1 cellular context compared by ENCODE assay signal in the genomic region with DNA sequence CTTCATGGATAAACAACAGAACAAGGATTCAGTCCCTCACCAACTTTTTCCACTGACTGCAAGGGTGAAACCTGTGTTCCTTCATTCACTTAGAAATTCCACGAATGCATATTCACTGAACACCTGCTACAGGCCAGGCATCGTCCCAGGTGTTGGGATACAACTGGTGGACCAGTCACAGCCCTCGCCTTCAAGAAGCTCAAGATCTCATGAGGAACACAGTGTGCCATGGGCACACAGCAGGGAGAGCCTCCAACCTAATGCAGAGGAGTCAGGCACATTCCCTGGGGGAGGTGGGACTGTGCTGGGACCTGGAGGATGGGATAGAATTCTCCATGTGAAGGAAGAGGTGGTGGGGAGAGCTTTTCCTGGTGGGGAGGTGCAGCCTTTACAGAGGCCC.
TF ChIP-seq lines count a peak whose summit lies in the region.

No MANE protein-coding gene starts in this region.

TF ChIP-seq in H1, 55 proteins besides CTCF, POLR2A, EP300 and RAD21:
- TF ChIP-seq, protein P1, sequence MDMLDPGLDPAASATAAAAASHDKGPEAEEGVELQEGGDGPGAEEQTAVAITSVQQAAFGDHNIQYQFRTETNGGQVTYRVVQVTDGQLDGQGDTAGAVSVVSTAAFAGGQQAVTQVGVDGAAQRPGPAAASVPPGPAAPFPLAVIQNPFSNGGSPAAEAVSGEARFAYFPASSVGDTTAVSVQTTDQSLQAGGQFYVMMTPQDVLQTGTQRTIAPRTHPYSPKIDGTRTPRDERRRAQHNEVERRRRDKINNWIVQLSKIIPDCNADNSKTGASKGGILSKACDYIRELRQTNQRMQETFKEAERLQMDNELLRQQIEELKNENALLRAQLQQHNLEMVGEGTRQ (IDR thresholded peaks at IDR 0.05; ENCODE audit: low read length): no peak
- TF ChIP-seq NANOG (IDR thresholded peaks at IDR 0.05; ENCODE audit: insufficient read depth, low read depth, low read length, poor library complexity, severe bottlenecking): no peak
- no peak for TF ChIP-seq BRCA1 (IDR thresholded peaks at IDR 0.05; ENCODE audit: low read depth, low read length)
- TF ChIP-seq SUZ12 (IDR thresholded peaks at IDR 0.05; ENCODE audit: low read length): no peak
- TF ChIP-seq SIX5 (IDR thresholded peaks at IDR 0.05; ENCODE audit: low read depth, low read length): no peak
- TF ChIP-seq EGR1 (IDR thresholded peaks at IDR 0.05; ENCODE audit: borderline replicate concordance, low read depth, low read length): no peak
- TF ChIP-seq HDAC6 (IDR thresholded peaks at IDR 0.05; ENCODE audit: low read depth, low read length): no peak
- TF ChIP-seq HDAC2 (IDR thresholded peaks at IDR 0.05; ENCODE audit: borderline replicate concordance in 1 of 2, low read depth in 2 of 2, low read length in 2 of 2): no peak
- TF ChIP-seq SP2 (IDR thresholded peaks at IDR 0.05; ENCODE audit: low read length): no peak
